15 cellular contexts compared by ENCODE assay signal in the genomic region with DNA sequence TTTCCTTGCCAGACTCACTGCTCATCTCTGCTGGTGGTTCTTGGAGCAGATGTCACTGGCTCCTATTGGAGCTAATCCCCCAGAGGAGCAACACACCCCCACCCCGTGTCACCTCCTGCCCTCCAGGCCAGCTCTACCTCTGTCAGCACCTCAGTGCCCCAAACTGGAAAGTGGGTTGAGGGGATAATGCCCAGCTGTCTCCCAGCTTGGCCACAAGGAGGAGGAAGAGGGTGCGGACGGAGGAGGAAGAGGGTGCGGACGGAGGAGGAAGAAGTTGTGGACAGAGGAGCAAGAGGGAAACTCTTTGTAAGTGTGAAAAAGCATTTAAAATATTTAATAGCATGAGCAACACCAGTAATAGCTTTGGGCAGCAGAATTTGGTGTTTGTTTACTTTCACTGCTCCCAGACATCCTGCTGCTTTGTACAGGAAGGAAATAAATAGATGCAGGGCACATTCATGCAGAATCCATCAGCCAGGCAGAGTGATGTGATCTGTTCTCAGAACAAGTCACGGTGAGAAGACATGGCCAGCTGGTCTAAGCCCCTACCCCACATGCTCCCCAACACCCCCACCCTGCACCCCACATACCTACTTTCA.
DNase-seq lines count a peak whose midpoint lies in the region; ATAC-seq, FAIRE-seq and TF ChIP-seq lines count a peak whose summit lies in the region.
"Had no signal": no experiment of that assay in that cellular context is flagged by ENCODE, and none has a peak within 500 bp of the region (broad histone marks: within the 10 kb centered on the region; RNA-seq: fewer than 3 reads in every experiment).

No MANE protein-coding gene starts in this region.

- peak overlapping the region in 6 of 10 experiments; percentile 8 to 35 (median 30); a peak in 5 of 20 replicates for H3K4me3 ChIP-seq in BLaER1 treated with 17β-estradiol and CSF1 and Interleukin-3, amounts not matched to agents 10 nM and 100 nM
- H3K4me3 ChIP-seq in K562 = no peak overlapping the region
- H3K4me3 ChIP-seq: vagina had no signal

- no peak overlapping the region for H2AFZ ChIP-seq in K562 (ENCODE audit: low read depth, low read length)

- peaks cover 67 to 90% (median 79%) of the 10 kb centered on the region in 10 experiments for H3K4me1 ChIP-seq in BLaER1 treated with 17β-estradiol and CSF1 and Interleukin-3, amounts not matched to agents 10 nM and 100 nM
- H3K4me1 ChIP-seq in K562 (replicated peaks in 1 of 2; ENCODE audit: control insufficient read depth in 2 of 2, insufficient read depth in 2 of 2, low read length in 2 of 2) = no peaks in the 10 kb centered on the region
- H3K4me1 ChIP-seq: vagina had no signal

- intact Hi-C loops in K562 (cut with micrococcal nuclease) = no loop called here

- peaks cover 2 to 31% (median 19%) of the 10 kb centered on the region in 11 experiments; a peak in 21 of 22 replicates for H3K9me3 ChIP-seq in BLaER1 treated with 17β-estradiol and CSF1 and Interleukin-3, amounts not matched to agents 10 nM and 100 nM (replicated peaks in 1 of 11)
- H3K9me3 ChIP-seq in K562 (replicated peaks; ENCODE audit: control insufficient read depth, insufficient read depth, low read depth, low read length) = no peaks in the 10 kb centered on the region
- H3K9me3 ChIP-seq: neutrophil, vagina had no signal

- POLR2A ChIA-PET in K562 (lab: Yijun Ruan, JAX) = interaction anchor here (1.2 kb wide), 1 partner anchor 17 kb away, joined by 3 read pairs; no protein-coding TSS in a partner anchor

- TF ChIP-seq RAD21 in K562 (CRISPR knock-in tag; conservative IDR thresholded peaks at IDR 0.05 in 1 of 2, IDR thresholded peaks at IDR 0.05 in 1 of 2) = no peak

- peak; percentile 55 for FAIRE-seq in HTR-8/SVneo (lab: Jason Lieb, UNC)
- no peak for FAIRE-seq in K562 (lab: Jason Lieb, UNC)

- no peak for TF ChIP-seq EP300 in K562 (IDR thresholded peaks at IDR 0.05; ENCODE audit: low read length)

- no peak for TF ChIP-seq POLR2A in K562 (conservative IDR thresholded peaks at IDR 0.05)

- in situ Hi-C loops in K562 (cut with MboI) = no loop called here

- CTCF ChIA-PET in K562 (lab: Yijun Ruan, JAX; ENCODE audit: low intra/inter-chr PET ratio) = no interaction called here

- H3K9me1 ChIP-seq in K562 (ENCODE audit: control insufficient read depth, insufficient read depth, low read length) = no peaks in the 10 kb centered on the region

- WGBS in K562 (ENCODE audit: insufficient coverage, low coverage, missing lambda C conversion rate) = 0% methylated on average over 6 of the region's 6 CpGs

- no peaks in the 10 kb centered on the region for H3K36me3 ChIP-seq in BLaER1 treated with 17β-estradiol and CSF1 and Interleukin-3, amounts not matched to agents 10 nM and 100 nM
- H3K36me3 ChIP-seq in K562 (ENCODE audit: control insufficient read depth, insufficient read depth, low read length) = no peaks in the 10 kb centered on the region
- H3K36me3 ChIP-seq: neutrophil, vagina had no signal

- BruUV-seq in K562 (replicated peaks; lab: Mats Ljungman, UMichigan) = no TSS peak

- no peaks in the 10 kb centered on the region for H4K20me1 ChIP-seq in BLaER1 treated with 17β-estradiol and CSF1 and Interleukin-3, amounts not matched to agents 10 nM and 100 nM
- 0 out of 2 replicates have a peak, but pooled peaks cover 3% of the 10 kb centered on the region for H4K20me1 ChIP-seq in K562 (replicated peaks; ENCODE audit: control insufficient read depth, insufficient read depth, low read length)

- TF ChIP-seq CTCF in K562 (IDR thresholded peaks at IDR 0.05 in 2 of 3, conservative IDR thresholded peaks at IDR 0.05 in 1 of 3; ENCODE audit: insufficient read depth in 2 of 3, low read depth in 1 of 3, low read length in 3 of 3) = peak; percentile 14 to 24 (median 18); a peak in 1 of 6 replicates

- DNase-seq in HTR-8/SVneo (ENCODE audit: insufficient read length, low spot score) (no peak), K562 (ENCODE audit: extremely low read depth in 1 of 4, low spot score in 3 of 4) (no peak), left lobe of liver (ENCODE audit: low spot score) (no peak), middle frontal gyrus (ENCODE audit: extremely low spot score, low spot score) (no peak), GDM1 (lab: John Stamatoyannopoulos, UW) (no peak), NCI-H2171 (lab: John Stamatoyannopoulos, UW) (no peak)
- DNase-seq in activated naive CD4-positive, alpha-beta T cell (lab: John Stamatoyannopoulos, UW) = no peak
- DNase-seq: activated CD4-positive, alpha-beta T cell treated with anti-CD3 and anti-CD28 coated beads, Interleukin-2, amount 50 U/mL, for 48 hours; activated naive CD8-positive, alpha-beta T cell treated with anti-CD3 and anti-CD28 coated beads, Interleukin-2, amount 10 ng/mL, durations not matched to agents 7 days and 5 days; activated T-cell treated with anti-CD3 and anti-CD28 coated beads, Interleukin-2, amount 50 U/mL, for 4 hours; hippocampal formation had no signal

- ATAC-seq in K562 = no peak
- ATAC-seq in left lobe of liver = peak; percentile 21
- ATAC-seq: activated T-cell treated with anti-CD3 and anti-CD28 coated beads, Interleukin-2, amount 50 U/mL, for 4 hours; right cardiac atrium had no signal

- no peaks in the 10 kb centered on the region for H3K79me2 ChIP-seq in K562 (ENCODE audit: control insufficient read depth, insufficient read depth, low read length)

- H3K4me2 ChIP-seq in BLaER1 treated with 17β-estradiol and CSF1 and Interleukin-3, amounts not matched to agents 10 nM and 100 nM = peak overlapping the region; percentile 77 to 93 (median 84)
- H3K4me2 ChIP-seq in K562 (ENCODE audit: insufficient read depth, low read length) = no peak overlapping the region

- H3K9ac ChIP-seq in BLaER1 treated with 17β-estradiol and CSF1 and Interleukin-3, amounts not matched to agents 10 nM and 100 nM = peak overlapping the region in 9 of 11 experiments; percentile 29 to 69 (median 60); a peak in 14 of 22 replicates
- no peak overlapping the region for H3K9ac ChIP-seq in K562 (ENCODE audit: insufficient read depth in 1 of 2, low read depth in 2 of 2, low read length in 2 of 2)

- H3K27ac ChIP-seq in BLaER1 treated with 17β-estradiol and CSF1 and Interleukin-3, amounts not matched to agents 10 nM and 100 nM = peak overlapping the region in 10 of 11 experiments; percentile 35 to 83 (median 78); a peak in 18 of 22 replicates
- no peak overlapping the region for H3K27ac ChIP-seq in K562 (ENCODE audit: extremely low read depth, low read depth, low read length)
- H3K27ac ChIP-seq: neutrophil, vagina had no signal

- H3K27me3 ChIP-seq in BLaER1 treated with 17β-estradiol and CSF1 and Interleukin-3, amounts not matched to agents 10 nM and 100 nM = no peaks in the 10 kb centered on the region
- H3K27me3 ChIP-seq in K562 (ENCODE audit: control insufficient read depth in 2 of 2, insufficient read depth in 2 of 2, low read length in 2 of 2) = peaks cover 6 to 29% of the 10 kb centered on the region in 2 experiments; a peak in 4 of 5 replicates
- H3K27me3 ChIP-seq: vagina had no signal

TF ChIP-seq in K562, 482 proteins besides CTCF, POLR2A, EP300 and RAD21 (continues in another document):
- TF ChIP-seq XRCC3 (IDR thresholded peaks at IDR 0.05) = no peak
- no peak for TF ChIP-seq SMARCB1 (IDR thresholded peaks at IDR 0.05; ENCODE audit: insufficient read length, low read depth)
- TF ChIP-seq, protein P1, sequence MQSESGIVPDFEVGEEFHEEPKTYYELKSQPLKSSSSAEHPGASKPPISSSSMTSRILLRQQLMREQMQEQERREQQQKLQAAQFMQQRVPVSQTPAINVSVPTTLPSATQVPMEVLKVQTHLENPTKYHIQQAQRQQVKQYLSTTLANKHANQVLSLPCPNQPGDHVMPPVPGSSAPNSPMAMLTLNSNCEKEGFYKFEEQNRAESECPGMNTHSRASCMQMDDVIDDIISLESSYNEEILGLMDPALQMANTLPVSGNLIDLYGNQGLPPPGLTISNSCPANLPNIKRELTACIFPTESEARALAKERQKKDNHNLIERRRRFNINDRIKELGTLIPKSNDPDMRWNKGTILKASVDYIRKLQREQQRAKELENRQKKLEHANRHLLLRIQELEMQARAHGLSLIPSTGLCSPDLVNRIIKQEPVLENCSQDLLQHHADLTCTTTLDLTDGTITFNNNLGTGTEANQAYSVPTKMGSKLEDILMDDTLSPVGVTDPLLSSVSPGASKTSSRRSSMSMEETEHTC (IDR thresholded peaks at IDR 0.05) = no peak
- TF ChIP-seq, protein P2, sequence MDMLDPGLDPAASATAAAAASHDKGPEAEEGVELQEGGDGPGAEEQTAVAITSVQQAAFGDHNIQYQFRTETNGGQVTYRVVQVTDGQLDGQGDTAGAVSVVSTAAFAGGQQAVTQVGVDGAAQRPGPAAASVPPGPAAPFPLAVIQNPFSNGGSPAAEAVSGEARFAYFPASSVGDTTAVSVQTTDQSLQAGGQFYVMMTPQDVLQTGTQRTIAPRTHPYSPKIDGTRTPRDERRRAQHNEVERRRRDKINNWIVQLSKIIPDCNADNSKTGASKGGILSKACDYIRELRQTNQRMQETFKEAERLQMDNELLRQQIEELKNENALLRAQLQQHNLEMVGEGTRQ (CRISPR knock-in tag; IDR thresholded peaks at IDR 0.05) = no peak
- TF ChIP-seq, protein P3, sequence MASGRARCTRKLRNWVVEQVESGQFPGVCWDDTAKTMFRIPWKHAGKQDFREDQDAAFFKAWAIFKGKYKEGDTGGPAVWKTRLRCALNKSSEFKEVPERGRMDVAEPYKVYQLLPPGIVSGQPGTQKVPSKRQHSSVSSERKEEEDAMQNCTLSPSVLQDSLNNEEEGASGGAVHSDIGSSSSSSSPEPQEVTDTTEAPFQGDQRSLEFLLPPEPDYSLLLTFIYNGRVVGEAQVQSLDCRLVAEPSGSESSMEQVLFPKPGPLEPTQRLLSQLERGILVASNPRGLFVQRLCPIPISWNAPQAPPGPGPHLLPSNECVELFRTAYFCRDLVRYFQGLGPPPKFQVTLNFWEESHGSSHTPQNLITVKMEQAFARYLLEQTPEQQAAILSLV (tag; IDR thresholded peaks at IDR 0.05) = no peak
- TF ChIP-seq HMG20B (CRISPR knock-in tag; IDR thresholded peaks at IDR 0.05) = no peak
- TF ChIP-seq MXI1 (IDR thresholded peaks at IDR 0.05; ENCODE audit: low read depth, low read length) = no peak
- no peak for TF ChIP-seq ZNF57 (CRISPR knock-in tag; IDR thresholded peaks at IDR 0.05)
- TF ChIP-seq, protein P4, sequence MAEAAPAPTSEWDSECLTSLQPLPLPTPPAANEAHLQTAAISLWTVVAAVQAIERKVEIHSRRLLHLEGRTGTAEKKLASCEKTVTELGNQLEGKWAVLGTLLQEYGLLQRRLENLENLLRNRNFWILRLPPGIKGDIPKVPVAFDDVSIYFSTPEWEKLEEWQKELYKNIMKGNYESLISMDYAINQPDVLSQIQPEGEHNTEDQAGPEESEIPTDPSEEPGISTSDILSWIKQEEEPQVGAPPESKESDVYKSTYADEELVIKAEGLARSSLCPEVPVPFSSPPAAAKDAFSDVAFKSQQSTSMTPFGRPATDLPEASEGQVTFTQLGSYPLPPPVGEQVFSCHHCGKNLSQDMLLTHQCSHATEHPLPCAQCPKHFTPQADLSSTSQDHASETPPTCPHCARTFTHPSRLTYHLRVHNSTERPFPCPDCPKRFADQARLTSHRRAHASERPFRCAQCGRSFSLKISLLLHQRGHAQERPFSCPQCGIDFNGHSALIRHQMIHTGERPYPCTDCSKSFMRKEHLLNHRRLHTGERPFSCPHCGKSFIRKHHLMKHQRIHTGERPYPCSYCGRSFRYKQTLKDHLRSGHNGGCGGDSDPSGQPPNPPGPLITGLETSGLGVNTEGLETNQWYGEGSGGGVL (CRISPR knock-in tag; IDR thresholded peaks at IDR 0.05) = no peak

Comparison
In these comparisons a context has a peak if more than half of its experiments do, and no peak if none do; other contexts are left out.
1. H3K9ac ChIP-seq: peak in BLaER1 treated with 17β-estradiol and CSF1 and Interleukin-3, amounts not matched to agents 10 nM and 100 nM (9 of 11); none in K562 (0 of 2).